In the genomic region with DNA sequence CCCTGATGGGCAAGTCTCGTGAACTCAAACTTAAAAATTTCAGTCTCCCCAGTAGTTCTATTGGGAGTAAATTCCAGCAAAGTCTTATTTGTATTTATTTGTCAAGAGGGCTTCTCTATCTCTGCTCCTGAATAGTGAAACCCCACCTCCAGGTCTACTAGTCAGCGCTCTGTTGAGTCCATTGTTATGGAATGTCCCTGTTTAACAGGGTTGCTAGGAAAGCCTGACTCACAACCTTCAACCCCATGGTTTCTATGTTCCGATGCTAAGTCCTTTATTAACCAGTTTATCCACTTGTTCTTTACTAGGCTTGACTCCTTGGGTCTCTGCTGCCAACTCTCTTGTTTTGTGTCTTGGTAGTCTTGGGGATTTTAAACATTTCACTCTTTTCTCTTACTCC, we compare ENCODE assay signal across 15 cellular contexts.
A peak's percentile ranks its signal among the peaks of the same experiment; 100 is the strongest.
DNase-seq lines count a peak whose midpoint lies in the region; ATAC-seq and TF ChIP-seq lines count a peak whose summit lies in the region.
"Had no signal": no experiment of that assay in that cellular context is flagged by ENCODE, and none has a peak within 500 bp of the region (broad histone marks: within the 10 kb centered on the region; RNA-seq: fewer than 3 reads in every experiment).

No MANE protein-coding gene starts in this region.

- H3F3A ChIP-seq in GM23248 (ENCODE audit: insufficient read depth), result no peaks in the 10 kb centered on the region

- no peaks in the 10 kb centered on the region for H3K27me3 Mint-ChIP-seq in activated CD8-positive, alpha-beta T cell treated with anti-CD3 and anti-CD28 coated beads, Interleukin-2, amount 10 ng/mL, durations not matched to agents 7 days and 5 days (ENCODE audit: low read depth)
- H3K27me3 Mint-ChIP-seq: activated CD4-positive, alpha-beta T cell treated with anti-CD3 and anti-CD28 coated beads for 36 hours had no signal

- no peaks in the 10 kb centered on the region for H3K9me3 Mint-ChIP-seq in activated CD8-positive, alpha-beta T cell treated with anti-CD3 and anti-CD28 coated beads, Interleukin-2, amount 10 ng/mL, durations not matched to agents 7 days and 5 days (ENCODE audit: insufficient read depth)

- H3K36me3 ChIP-seq in GM23248 (ENCODE audit: low read depth) (no peaks in the 10 kb centered on the region), hepatocyte (replicated peaks; ENCODE audit: insufficient read depth, low read depth) (no peaks in the 10 kb centered on the region), stomach smooth muscle (ENCODE audit: control insufficient read depth in 2 of 2, insufficient read depth in 2 of 2, low read length in 2 of 2) (no peaks in the 10 kb centered on the region)
- H3K36me3 ChIP-seq: cardiac muscle cell had no signal

- no peaks in the 10 kb centered on the region for H3K36me3 Mint-ChIP-seq in activated CD8-positive, alpha-beta T cell treated with anti-CD3 and anti-CD28 coated beads, Interleukin-2, amount 10 ng/mL, durations not matched to agents 7 days and 5 days (ENCODE audit: low read depth)
- H3K36me3 Mint-ChIP-seq: CD4-positive, alpha-beta memory T cell had no signal

- H4K20me1 ChIP-seq in GM23248 (ENCODE audit: insufficient read depth) (no peaks in the 10 kb centered on the region), hepatocyte (ENCODE audit: insufficient read depth, poor library complexity, severe bottlenecking) (no peaks in the 10 kb centered on the region)

- CTCF ChIA-PET in activated CD8-positive, alpha-beta T cell treated with anti-CD3 and anti-CD28 coated beads, Interleukin-2, amount 10 ng/mL, durations not matched to agents 7 days and 5 days (lab: Charles Lee), result no interaction called here

- POLR2A ChIA-PET in activated CD8-positive, alpha-beta T cell treated with anti-CD3 and anti-CD28 coated beads, Interleukin-2, amount 10 ng/mL, durations not matched to agents 7 days and 5 days (lab: Charles Lee), result no interaction called here

- no peaks in the 10 kb centered on the region for H3K4me1 Mint-ChIP-seq in activated CD8-positive, alpha-beta T cell treated with anti-CD3 and anti-CD28 coated beads, Interleukin-2, amount 10 ng/mL, durations not matched to agents 7 days and 5 days (ENCODE audit: low read depth)
- H3K4me1 Mint-ChIP-seq: activated CD4-positive, alpha-beta T cell treated with anti-CD3 and anti-CD28 coated beads for 36 hours; CD4-positive, alpha-beta memory T cell had no signal

- in situ Hi-C loops in GM23248 (cut with MboI), result no loop called here

- WGBS in GM23248 (ENCODE audit: low coverage in 1 of 2, low lambda C conversion rate in 2 of 2, missing lambda C conversion rate in 2 of 2), 2 experiments, result 24 to 39% methylated on average over 3 of the region's 3 CpGs
- WGBS in hepatocyte (ENCODE audit: low lambda C conversion rate, missing lambda C conversion rate), result 54% methylated on average over 3 of the region's 3 CpGs

- no peak overlapping the region for H3K27ac Mint-ChIP-seq in activated CD8-positive, alpha-beta T cell treated with anti-CD3 and anti-CD28 coated beads, Interleukin-2, amount 10 ng/mL, durations not matched to agents 7 days and 5 days
- H3K27ac Mint-ChIP-seq: activated CD4-positive, alpha-beta T cell treated with anti-CD3 and anti-CD28 coated beads for 36 hours; CD4-positive, alpha-beta memory T cell had no signal

- H3K4me3 Mint-ChIP-seq in activated CD8-positive, alpha-beta T cell treated with anti-CD3 and anti-CD28 coated beads, Interleukin-2, amount 10 ng/mL, durations not matched to agents 7 days and 5 days, result no peak overlapping the region
- H3K4me3 Mint-ChIP-seq: activated CD4-positive, alpha-beta T cell treated with anti-CD3 and anti-CD28 coated beads for 36 hours; CD4-positive, alpha-beta memory T cell had no signal

- H3K27me3 ChIP-seq in GM23248 (replicated peaks; ENCODE audit: insufficient read depth) (no peaks in the 10 kb centered on the region), hepatocyte (no peaks in the 10 kb centered on the region), stomach smooth muscle (ENCODE audit: control insufficient read depth in 1 of 2, insufficient read depth in 2 of 2, low read length in 2 of 2) (no peaks in the 10 kb centered on the region)
- H3K27me3 ChIP-seq: cardiac muscle cell had no signal

- H3K9me2 ChIP-seq in GM23248 (ENCODE audit: insufficient read depth) (no peaks in the 10 kb centered on the region), hepatocyte (replicated peaks; ENCODE audit: insufficient read depth) (no peaks in the 10 kb centered on the region)

- H3K27ac ChIP-seq in GM23248 (no peak overlapping the region), hepatocyte (no peak overlapping the region), stomach smooth muscle (ENCODE audit: low read length) (peak overlapping the region; percentile 81)
- H3K27ac ChIP-seq: cardiac muscle cell had no signal

- H3K4me1 ChIP-seq in GM23248 (ENCODE audit: insufficient read depth) (no peaks in the 10 kb centered on the region), hepatocyte (ENCODE audit: insufficient read depth) (no peaks in the 10 kb centered on the region), stomach smooth muscle (ENCODE audit: control insufficient read depth, insufficient read depth, low read length) (peaks cover 13% of the 10 kb centered on the region)

- H3K79me2 ChIP-seq in GM23248 (ENCODE audit: insufficient read depth) (no peaks in the 10 kb centered on the region), hepatocyte (no peaks in the 10 kb centered on the region)

- H3K4me3 ChIP-seq in GM23248 (no peak overlapping the region), hepatocyte (no peak overlapping the region), stomach smooth muscle (ENCODE audit: low read length in 2 of 2) (no peak overlapping the region)
- H3K4me3 ChIP-seq: cardiac muscle cell had no signal

- H3K4me2 ChIP-seq in GM23248 (ENCODE audit: unreplicated experiment) (no peak overlapping the region), hepatocyte (no peak overlapping the region)

- H2AFZ ChIP-seq in GM23248, result no peak overlapping the region
- H2AFZ ChIP-seq in hepatocyte, result no peak overlapping the region

- ATAC-seq in activated CD8-positive, alpha-beta T cell treated with anti-CD3 and anti-CD28 coated beads, Interleukin-2, amount 10 ng/mL, durations not matched to agents 7 days and 5 days, result no peak
- ATAC-seq in GM21390 (IDR thresholded peaks at IDR 0.05; ENCODE audit: unreplicated experiment) (no peak), GM18861 (IDR thresholded peaks at IDR 0.05; ENCODE audit: unreplicated experiment) (no peak)
- ATAC-seq: activated CD4-positive, alpha-beta T cell treated with anti-CD3 and anti-CD28 coated beads for 36 hours had no signal

- H3K9ac ChIP-seq in GM23248, result no peak overlapping the region
- no peak overlapping the region for H3K9ac ChIP-seq in stomach smooth muscle (ENCODE audit: low read length in 2 of 2)

- H3K9me3 ChIP-seq in GM23248 (ENCODE audit: low read depth) (no peaks in the 10 kb centered on the region), hepatocyte (ENCODE audit: low read depth) (no peaks in the 10 kb centered on the region), stomach smooth muscle (ENCODE audit: control insufficient read depth in 2 of 2, low read length in 2 of 2) (no peaks in the 10 kb centered on the region)

- no peak for TF ChIP-seq CTCF in hepatocyte (IDR thresholded peaks at IDR 0.05; ENCODE audit: poor library complexity)

- DNase-seq in GM23248 (peak; percentile 43), amniotic epithelial cell (ENCODE audit: low read depth) (peak; percentile 85), hepatocyte (ENCODE audit: low spot score) (peak; percentile 46), dermis blood vessel endothelial cell (no peak)
- DNase-seq in activated CD8-positive, alpha-beta T cell treated with anti-CD3 and anti-CD28 coated beads, Interleukin-2, amount 10 ng/mL, durations not matched to agents 7 days and 5 days, result no peak
- DNase-seq: activated CD4-positive, alpha-beta T cell treated with anti-CD3 and anti-CD28 coated beads for 36 hours; CD4-positive, alpha-beta memory T cell; NCI-H2107; stimulated activated CD4-positive, alpha-beta T cell treated with anti-CD3 and anti-CD28 coated beads, Interleukin-4, amount 100 ng/mL, for 4 hours; stimulated activated naive CD4-positive, alpha-beta T cell; SW 1271 had no signal

Comparison
In these comparisons a context has a peak if more than half of its experiments do, and no peak if none do; other contexts are left out.
1. DNase-seq: peak in GM23248 (single experiment), amniotic epithelial cell (single experiment) and hepatocyte (single experiment); none in activated CD8-positive, alpha-beta T cell treated with anti-CD3 and anti-CD28 coated beads, Interleukin-2, amount 10 ng/mL, durations not matched to agents 7 days and 5 days (single experiment) and dermis blood vessel endothelial cell (single experiment).